Comparison of ENCODE assay signal across 19 cellular contexts in the genomic region with DNA sequence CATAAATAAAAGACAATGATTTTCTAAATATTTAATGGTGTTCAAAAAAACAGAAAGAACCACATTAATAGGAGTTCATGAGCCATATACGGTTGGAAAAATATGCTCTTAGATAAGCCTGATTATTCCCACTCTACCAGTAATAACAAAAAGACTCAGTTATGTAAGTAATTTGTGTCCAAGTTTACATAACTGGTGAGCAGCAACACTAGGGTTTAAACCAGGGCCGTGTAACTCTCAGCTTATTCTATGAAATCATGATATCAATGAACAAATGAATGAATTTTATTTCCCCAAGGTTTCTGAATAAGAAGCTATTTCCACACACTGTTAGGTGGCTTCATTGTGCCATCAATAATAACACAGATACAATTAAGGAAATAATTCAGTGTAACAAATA.
A peak's percentile ranks its signal among the peaks of the same experiment; 100 is the strongest.
DNase-seq lines count a peak whose midpoint lies in the region; ATAC-seq and TF ChIP-seq lines count a peak whose summit lies in the region.
"Had no signal": no experiment of that assay in that cellular context is flagged by ENCODE, and none has a peak within 500 bp of the region (broad histone marks: within the 10 kb centered on the region; RNA-seq: fewer than 3 reads in every experiment).

No MANE protein-coding gene starts in this region.

- no peak overlapping the region for H3K4me3 ChIP-seq in Karpas-422 (ENCODE audit: low read length)
- no peak overlapping the region for H3K4me3 ChIP-seq in gastroesophageal sphincter
- H3K4me3 ChIP-seq: A549; BLaER1 treated with 17β-estradiol and CSF1 and Interleukin-3, amounts not matched to agents 10 nM and 100 nM; GM23338 had no signal

- H3K36me3 ChIP-seq in Karpas-422 (ENCODE audit: insufficient read depth, low read length) (no peaks in the 10 kb centered on the region), gastroesophageal sphincter (no peaks in the 10 kb centered on the region)
- H3K36me3 ChIP-seq: BE2C had no signal

- TF ChIP-seq CTCF in gastroesophageal sphincter (IDR thresholded peaks at IDR 0.05): no peak

- H3K4me2 ChIP-seq in Karpas-422 (ENCODE audit: low read depth, low read length, poor library complexity, severe bottlenecking): peak overlapping the region; percentile 9
- H3K4me2 ChIP-seq: A549, GM23338 had no signal

- DNase-seq in Karpas-422: no peak
- peak; percentile 23 for DNase-seq in cerebellum (ENCODE audit: low spot score)
- DNase-seq in left lobe of liver (ENCODE audit: low spot score): no peak
- DNase-seq in NCI-H1436 (lab: John Stamatoyannopoulos, UW): no peak
- DNase-seq in effector CD8-positive, alpha-beta T cell (lab: John Stamatoyannopoulos, UW): no peak
- DNase-seq: 8988T; AML-193; BE2C; CD4-positive, alpha-beta T cell; CD8-positive, alpha-beta memory T cell; DMS 273 treated with DMSO at 0.1 percent for 48 hours; DMS79; EL; GF-D8; H9 had no signal

- H3K9me3 ChIP-seq in Karpas-422 (ENCODE audit: low read length): no peaks in the 10 kb centered on the region
- no peaks in the 10 kb centered on the region for H3K9me3 ChIP-seq in gastroesophageal sphincter
- H3K9me3 ChIP-seq: A549, BE2C had no signal

- H3K4me1 ChIP-seq in Karpas-422 (ENCODE audit: low read length) (peaks cover 66% of the 10 kb centered on the region), gastroesophageal sphincter (peaks cover 0 to 18% (median 0%) of the 10 kb centered on the region in 3 donors)
- H3K4me1 ChIP-seq: A549, BE2C had no signal

- peak overlapping the region; percentile 1; the same call in 1 of the 2 replicates for H3K9ac ChIP-seq in Karpas-422 (ENCODE audit: low read length)
- H3K9ac ChIP-seq: BLaER1 treated with 17β-estradiol and CSF1 and Interleukin-3, amounts not matched to agents 10 nM and 100 nM had no signal

- no peak for TF ChIP-seq POLR2A in gastroesophageal sphincter (IDR thresholded peaks at IDR 0.05)

- 28 to 38% methylated on average over 2 of the region's 2 CpGs for WGBS in gastroesophageal sphincter (ENCODE audit: low coverage in 1 of 2), 2 donors

- ATAC-seq in left lobe of liver (peak; percentile 55), gastroesophageal sphincter (no peak)

- H3K27me3 ChIP-seq in Karpas-422 (ENCODE audit: low read length) (no peaks in the 10 kb centered on the region), gastroesophageal sphincter (no peaks in the 10 kb centered on the region)
- H3K27me3 ChIP-seq: BE2C; BLaER1 treated with 17β-estradiol and CSF1 and Interleukin-3, amounts not matched to agents 10 nM and 100 nM had no signal

- no peak overlapping the region for H2AFZ ChIP-seq in Karpas-422 (ENCODE audit: low read length)
- H2AFZ ChIP-seq: GM23338 had no signal

- peak overlapping the region; percentile 100 for H3K27ac ChIP-seq in Karpas-422 (ENCODE audit: low read length)
- no peak overlapping the region for H3K27ac ChIP-seq in gastroesophageal sphincter
- H3K27ac ChIP-seq: A549 had no signal

- H4K20me1 ChIP-seq in Karpas-422 (ENCODE audit: insufficient read depth, low read depth, low read length): no peaks in the 10 kb centered on the region
- H4K20me1 ChIP-seq: BLaER1 treated with 17β-estradiol and CSF1 and Interleukin-3, amounts not matched to agents 10 nM and 100 nM had no signal

- H3K79me2 ChIP-seq in Karpas-422 (ENCODE audit: low read length): no peaks in the 10 kb centered on the region

- H3K9me2 ChIP-seq in Karpas-422 (replicated peaks; ENCODE audit: insufficient read depth, low read length): no peaks in the 10 kb centered on the region

- TF ChIP-seq EP300 in gastroesophageal sphincter (IDR thresholded peaks at IDR 0.05): no peak
